ENCODE assay signal across 14 cellular contexts in genomic region chr2:3127279-3127690, GRCh38.
DNase-seq lines count a peak whose midpoint lies in the region; ATAC-seq and TF ChIP-seq lines count a peak whose summit lies in the region.
"Had no signal": no experiment of that assay in that cellular context is flagged by ENCODE, and none has a peak within 500 bp of the region (broad histone marks: within the 10 kb centered on the region; RNA-seq: fewer than 3 reads in every experiment).

No MANE protein-coding gene starts in this region.

- intact Hi-C loops in left ventricle myocardium inferior (cut with micrococcal nuclease): no loop called here
- intact Hi-C loops in right cardiac atrium (cut with DNase I): no loop called here
- intact Hi-C loops in lower lobe of right lung (cut with DNase I): no loop called here

- peak overlapping the region; percentile 23 for H3K27ac ChIP-seq in left ventricle myocardium inferior (replicated peaks)
- H3K27ac ChIP-seq in right cardiac atrium (ENCODE audit: low read length): no peak overlapping the region
- H3K27ac ChIP-seq in subcutaneous abdominal adipose tissue (ENCODE audit: low read depth, low read length): no peak overlapping the region
- H3K27ac ChIP-seq in lower lobe of right lung: no peak overlapping the region
- H3K27ac ChIP-seq: right lobe of liver had no signal

- H3K9me3 ChIP-seq in left ventricle myocardium inferior (replicated peaks) (no peaks in the 10 kb centered on the region), right cardiac atrium (ENCODE audit: control insufficient read depth, low read length) (no peaks in the 10 kb centered on the region), subcutaneous abdominal adipose tissue (ENCODE audit: control insufficient read depth in 5 of 5, low read length in 5 of 5) (no peaks in the 10 kb centered on the region), lower lobe of right lung (no peaks in the 10 kb centered on the region)
- H3K9me3 ChIP-seq: right lobe of liver had no signal

- H3K9me3 Mint-ChIP-seq in activated CD8-positive, alpha-beta T cell treated with anti-CD3 and anti-CD28 coated beads, Interleukin-2, amount 10 ng/mL, durations not matched to agents 7 days and 5 days (ENCODE audit: insufficient read depth): no peaks in the 10 kb centered on the region
- H3K9me3 Mint-ChIP-seq: H9 had no signal

- CTCF ChIA-PET in activated CD8-positive, alpha-beta T cell treated with anti-CD3 and anti-CD28 coated beads, Interleukin-2, amount 10 ng/mL, durations not matched to agents 7 days and 5 days (lab: Charles Lee): no interaction called here

- no peak overlapping the region for H3K9ac ChIP-seq in subcutaneous abdominal adipose tissue (ENCODE audit: low read length in 5 of 5)

- H3K27ac Mint-ChIP-seq in activated CD8-positive, alpha-beta T cell treated with anti-CD3 and anti-CD28 coated beads, Interleukin-2, amount 10 ng/mL, durations not matched to agents 7 days and 5 days: peak overlapping the region; percentile 5
- H3K27ac Mint-ChIP-seq: CD14-positive monocyte had no signal

- WGBS in right cardiac atrium: 52% methylated on average over 15 of the region's 15 CpGs

- H3K4me3 ChIP-seq in left ventricle myocardium inferior (peak overlapping the region; percentile 7), right cardiac atrium (ENCODE audit: low read length) (no peak overlapping the region), subcutaneous abdominal adipose tissue (ENCODE audit: low read depth in 1 of 5, low read length in 5 of 5) (peak overlapping the region in 3 of 5 donors; percentile 16 to 26 (median 19)), lower lobe of right lung (no peak overlapping the region)
- H3K4me3 ChIP-seq: GM12878, right lobe of liver had no signal

- H3K27me3 ChIP-seq in left ventricle myocardium inferior (ENCODE audit: low read depth): peaks cover 37% of the 10 kb centered on the region
- no peaks in the 10 kb centered on the region for H3K27me3 ChIP-seq in right cardiac atrium (ENCODE audit: control insufficient read depth, insufficient read depth)
- peaks cover 0 to 19% (median 14%) of the 10 kb centered on the region in 5 donors for H3K27me3 ChIP-seq in subcutaneous abdominal adipose tissue (ENCODE audit: control insufficient read depth in 5 of 5, insufficient read depth in 4 of 5, low read length in 5 of 5)
- no peaks in the 10 kb centered on the region for H3K27me3 ChIP-seq in lower lobe of right lung (ENCODE audit: low read depth)
- H3K27me3 ChIP-seq: right lobe of liver had no signal

- ATAC-seq in right cardiac atrium (no peak), HG03469 (IDR thresholded peaks at IDR 0.05; ENCODE audit: unreplicated experiment) (peak; percentile 51), GM18870 (IDR thresholded peaks at IDR 0.05; ENCODE audit: unreplicated experiment) (no peak), GM21367 (IDR thresholded peaks at IDR 0.05; ENCODE audit: unreplicated experiment) (no peak), lower lobe of right lung (no peak)
- no peak for ATAC-seq in activated CD8-positive, alpha-beta T cell treated with anti-CD3 and anti-CD28 coated beads, Interleukin-2, amount 10 ng/mL, durations not matched to agents 7 days and 5 days
- ATAC-seq: GM12878 had no signal

- TF ChIP-seq CTCF in left ventricle myocardium inferior (IDR thresholded peaks at IDR 0.05; ENCODE audit: borderline replicate concordance) (no peak), lower lobe of right lung (IDR thresholded peaks at IDR 0.05) (no peak)

- H3K36me3 Mint-ChIP-seq in activated CD8-positive, alpha-beta T cell treated with anti-CD3 and anti-CD28 coated beads, Interleukin-2, amount 10 ng/mL, durations not matched to agents 7 days and 5 days (ENCODE audit: low read depth): no peaks in the 10 kb centered on the region
- H3K36me3 Mint-ChIP-seq: CD14-positive monocyte had no signal

- POLR2A ChIA-PET in activated CD8-positive, alpha-beta T cell treated with anti-CD3 and anti-CD28 coated beads, Interleukin-2, amount 10 ng/mL, durations not matched to agents 7 days and 5 days (lab: Charles Lee): no interaction called here

- no peak overlapping the region for H3K4me3 Mint-ChIP-seq in activated CD8-positive, alpha-beta T cell treated with anti-CD3 and anti-CD28 coated beads, Interleukin-2, amount 10 ng/mL, durations not matched to agents 7 days and 5 days
- H3K4me3 Mint-ChIP-seq: CD14-positive monocyte, H9 had no signal

- H3K36me3 ChIP-seq in left ventricle myocardium inferior (no peaks in the 10 kb centered on the region), subcutaneous abdominal adipose tissue (ENCODE audit: control insufficient read depth in 5 of 5, insufficient read depth in 5 of 5, low read length in 5 of 5) (no peaks in the 10 kb centered on the region), lower lobe of right lung (no peaks in the 10 kb centered on the region)
- H3K36me3 ChIP-seq: right lobe of liver had no signal

- no peaks in the 10 kb centered on the region for H3K27me3 Mint-ChIP-seq in activated CD8-positive, alpha-beta T cell treated with anti-CD3 and anti-CD28 coated beads, Interleukin-2, amount 10 ng/mL, durations not matched to agents 7 days and 5 days (ENCODE audit: low read depth)

- peaks cover 5% of the 10 kb centered on the region for H3K4me1 Mint-ChIP-seq in activated CD8-positive, alpha-beta T cell treated with anti-CD3 and anti-CD28 coated beads, Interleukin-2, amount 10 ng/mL, durations not matched to agents 7 days and 5 days (ENCODE audit: low read depth)

- H3K4me1 ChIP-seq in left ventricle myocardium inferior (peaks cover 12% of the 10 kb centered on the region), right cardiac atrium (ENCODE audit: control insufficient read depth, insufficient read depth, low read length) (no peaks in the 10 kb centered on the region), subcutaneous abdominal adipose tissue (ENCODE audit: control insufficient read depth in 5 of 5, insufficient read depth in 5 of 5, low read length in 5 of 5) (peaks cover 0 to 11% (median 5%) of the 10 kb centered on the region in 5 donors), lower lobe of right lung (no peaks in the 10 kb centered on the region)
- H3K4me1 ChIP-seq: right lobe of liver had no signal

- DNase-seq in left ventricle myocardium inferior (no peak), right cardiac atrium (no peak), lower lobe of right lung (no peak)
- DNase-seq in activated CD8-positive, alpha-beta T cell treated with anti-CD3 and anti-CD28 coated beads, Interleukin-2, amount 10 ng/mL, durations not matched to agents 7 days and 5 days: no peak
- DNase-seq: H9; NCI-H1930; stimulated activated CD8-positive, alpha-beta memory T cell treated with anti-CD3 and anti-CD28 coated beads, Interleukin-4, amount 100 ng/mL, for 48 hours had no signal

Comparison
In these comparisons a context has a peak if more than half of its experiments do, and no peak if none do; other contexts are left out.
1. H3K4me3 ChIP-seq: peak in left ventricle myocardium inferior (single experiment) and subcutaneous abdominal adipose tissue (3 of 5); none in right cardiac atrium (single experiment) and lower lobe of right lung (single experiment).